11 cellular contexts compared by ENCODE assay signal in the genomic region with DNA sequence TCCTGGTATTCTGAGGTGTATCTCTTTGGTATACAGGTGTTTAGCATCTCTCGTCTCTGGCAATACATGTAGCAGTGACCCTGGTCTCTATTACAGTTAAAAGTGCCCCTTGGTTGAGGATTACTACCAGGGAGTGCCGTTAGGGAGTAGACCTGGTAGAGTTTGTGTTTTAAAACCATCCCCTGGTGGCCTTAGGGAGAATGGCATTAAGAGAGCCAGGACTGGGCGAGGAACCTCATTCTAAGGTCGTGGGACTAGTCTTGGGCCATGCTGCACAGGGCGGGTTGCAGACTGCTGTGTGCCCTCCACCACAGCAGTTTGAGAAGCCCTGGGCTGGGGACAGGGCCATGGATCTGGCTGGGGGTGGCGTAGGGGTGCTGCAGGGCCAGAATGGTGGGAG. TPM values are rescaled to one million over a fixed set of nuclear protein-coding genes. Genes with fewer than 3 reads are reported as not detected.
DNase-seq lines count a peak whose midpoint lies in the region; TF ChIP-seq lines count a peak whose summit lies in the region.
"Had no signal": no experiment of that assay in that cellular context is flagged by ENCODE, and none has a peak within 500 bp of the region (broad histone marks: within the 10 kb centered on the region; RNA-seq: fewer than 3 reads in every experiment).

No MANE protein-coding gene starts in this region.

- H3K27ac Mint-ChIP-seq in osteocyte (ENCODE audit: unreplicated experiment), result no peak overlapping the region
- H3K27ac Mint-ChIP-seq in activated CD4-positive, alpha-beta memory T cell treated with anti-CD3 and anti-CD28 coated beads, Interleukin-2, amount 10 ng/mL, durations not matched to agents 7 days and 5 days, result no peak overlapping the region

- peak; percentile 51; the same call in 2 of the 3 replicates for TF ChIP-seq CTCF in GM12872 (IDR thresholded peaks at IDR 0.05; ENCODE audit: insufficient read depth, low read depth, low read length)
- peak; percentile 22 for TF ChIP-seq CTCF in osteocyte (IDR thresholded peaks at IDR 0.05)
- TF ChIP-seq CTCF in GM13977 (IDR thresholded peaks at IDR 0.05; ENCODE audit: extremely low read depth, insufficient read depth, missing control alignments), result no peak

- DNase-seq in NCI-H69 (lab: John Stamatoyannopoulos, UW), result peak; percentile 1
- DNase-seq in erythroblast (lab: John Stamatoyannopoulos, UW), result peak; percentile 10 to 29
- DNase-seq in osteocyte (ENCODE audit: extremely low spot score, unreplicated experiment), result no peak
- no peak for DNase-seq in activated CD4-positive, alpha-beta memory T cell treated with anti-CD3 and anti-CD28 coated beads, Interleukin-2, amount 10 ng/mL, durations not matched to agents 7 days and 5 days
- DNase-seq in retina, result no peak
- DNase-seq in GM13977 (ENCODE audit: low spot score), result no peak
- DNase-seq: activated CD4-positive, alpha-beta T cell treated with anti-CD3 and anti-CD28 coated beads for 48 hours; amniotic stem cell; NCI-H526 treated with DMSO at 0.1 percent for 48 hours; psoas muscle had no signal

- CTCF ChIA-PET in activated CD4-positive, alpha-beta memory T cell treated with anti-CD3 and anti-CD28 coated beads, Interleukin-2, amount 10 ng/mL, durations not matched to agents 7 days and 5 days (lab: Charles Lee), result interaction anchor here (2.3 to 5.9 kb wide), 2 partner anchors 23 to 189 kb away, joined by 9 to 53 read pairs; no protein-coding TSS in a partner anchor

- H3K4me1 Mint-ChIP-seq in osteocyte (ENCODE audit: unreplicated experiment), result no peaks in the 10 kb centered on the region
- no peaks in the 10 kb centered on the region for H3K4me1 Mint-ChIP-seq in activated CD4-positive, alpha-beta memory T cell treated with anti-CD3 and anti-CD28 coated beads, Interleukin-2, amount 10 ng/mL, durations not matched to agents 7 days and 5 days

- no peak for TF ChIP-seq POLR2A in erythroblast (IDR thresholded peaks at IDR 0.05; ENCODE audit: low read length)

- POLR2A ChIA-PET in activated CD4-positive, alpha-beta memory T cell treated with anti-CD3 and anti-CD28 coated beads, Interleukin-2, amount 10 ng/mL, durations not matched to agents 7 days and 5 days (lab: Charles Lee), result no interaction called here

- no peaks in the 10 kb centered on the region for H3K36me3 Mint-ChIP-seq in osteocyte (ENCODE audit: unreplicated experiment)
- no peaks in the 10 kb centered on the region for H3K36me3 Mint-ChIP-seq in activated CD4-positive, alpha-beta memory T cell treated with anti-CD3 and anti-CD28 coated beads, Interleukin-2, amount 10 ng/mL, durations not matched to agents 7 days and 5 days (ENCODE audit: low read depth)

- no peaks in the 10 kb centered on the region for H3K9me3 Mint-ChIP-seq in osteocyte (ENCODE audit: unreplicated experiment)
- H3K9me3 Mint-ChIP-seq in activated CD4-positive, alpha-beta memory T cell treated with anti-CD3 and anti-CD28 coated beads, Interleukin-2, amount 10 ng/mL, durations not matched to agents 7 days and 5 days, result no peaks in the 10 kb centered on the region

- H3K27me3 Mint-ChIP-seq in osteocyte (ENCODE audit: unreplicated experiment), result no peaks in the 10 kb centered on the region
- no peaks in the 10 kb centered on the region for H3K27me3 Mint-ChIP-seq in activated CD4-positive, alpha-beta memory T cell treated with anti-CD3 and anti-CD28 coated beads, Interleukin-2, amount 10 ng/mL, durations not matched to agents 7 days and 5 days

- no peak overlapping the region for H3K4me3 Mint-ChIP-seq in osteocyte (ENCODE audit: unreplicated experiment)
- no peak overlapping the region for H3K4me3 Mint-ChIP-seq in activated CD4-positive, alpha-beta memory T cell treated with anti-CD3 and anti-CD28 coated beads, Interleukin-2, amount 10 ng/mL, durations not matched to agents 7 days and 5 days

- in situ Hi-C loops in GM13977 (cut with MboI; ENCODE audit: low pct_unique_long_range_greater_than_20kb, low sequenced_read_pairs, unreplicated experiment), result loop anchor here (25.0 kb wide), 1 partner anchor 203 kb away; no protein-coding TSS in a partner anchor

RNA-seq across cellular contexts. Expression of a gene that starts 35.0 kb away (rescaled TPM):
- 8.2 and 10.3 TPM in 2 replicates for total RNA-seq in osteocyte
- total RNA-seq in activated CD4-positive, alpha-beta memory T cell treated with anti-CD3 and anti-CD28 coated beads, Interleukin-2, amount 10 ng/mL, durations not matched to agents 7 days and 5 days, result 1 to 10 TPM; 4.6 to 4.7 TPM

Comparison
In these comparisons a context has a peak if more than half of its experiments do, and no peak if none do; other contexts are left out.
1. DNase-seq: peak in NCI-H69 (single experiment) and erythroblast (2 of 2); none in osteocyte (single experiment), activated CD4-positive, alpha-beta memory T cell treated with anti-CD3 and anti-CD28 coated beads, Interleukin-2, amount 10 ng/mL, durations not matched to agents 7 days and 5 days (single experiment), retina (single experiment) and GM13977 (single experiment).